Comparison of ENCODE assay signal across 1 cellular context in the genomic region with DNA sequence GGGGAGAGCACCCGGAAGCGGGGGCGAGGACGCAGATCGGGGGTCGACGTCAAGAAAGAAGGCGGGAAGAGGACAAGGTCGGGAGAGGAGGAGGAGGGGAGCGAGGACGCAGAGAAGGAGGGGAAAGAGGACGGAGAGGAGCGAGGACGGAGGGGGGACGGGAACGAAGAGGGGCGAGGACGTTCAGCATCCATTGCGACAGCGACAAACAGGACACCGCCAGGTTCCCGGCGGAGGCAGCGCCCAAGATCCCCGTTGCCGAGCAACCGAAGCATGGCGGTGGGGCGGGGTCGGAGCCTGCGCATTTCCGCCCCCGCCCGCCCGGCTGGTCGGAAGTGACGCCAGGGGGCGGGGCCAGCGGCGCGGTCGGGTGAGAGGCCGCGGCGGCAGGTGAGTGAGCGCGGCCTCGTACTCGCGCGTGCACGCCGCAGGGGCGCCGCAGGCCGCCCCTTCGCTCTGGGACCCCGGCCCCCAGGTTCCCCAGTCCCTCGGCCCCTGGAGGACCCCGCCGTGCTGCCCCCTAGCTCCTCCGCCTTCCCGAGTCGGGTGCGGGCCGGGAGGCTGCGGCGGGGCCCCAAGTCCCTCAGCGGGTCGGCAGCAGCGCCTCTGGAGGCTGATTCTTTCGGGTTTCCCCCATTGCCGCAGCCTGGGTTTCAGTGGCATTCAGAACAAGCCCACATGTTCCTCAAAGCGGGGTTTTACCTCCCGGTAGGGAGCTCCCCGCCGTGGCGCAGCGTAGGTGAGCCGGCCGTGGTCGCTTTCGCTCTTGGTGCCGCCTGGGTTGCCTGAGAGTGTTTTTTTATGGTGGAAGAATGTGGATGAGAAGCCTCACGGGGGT.
A peak's percentile ranks its signal among the peaks of the same experiment; 100 is the strongest.
TF ChIP-seq lines count a peak whose summit lies in the region.

A gene with protein sequence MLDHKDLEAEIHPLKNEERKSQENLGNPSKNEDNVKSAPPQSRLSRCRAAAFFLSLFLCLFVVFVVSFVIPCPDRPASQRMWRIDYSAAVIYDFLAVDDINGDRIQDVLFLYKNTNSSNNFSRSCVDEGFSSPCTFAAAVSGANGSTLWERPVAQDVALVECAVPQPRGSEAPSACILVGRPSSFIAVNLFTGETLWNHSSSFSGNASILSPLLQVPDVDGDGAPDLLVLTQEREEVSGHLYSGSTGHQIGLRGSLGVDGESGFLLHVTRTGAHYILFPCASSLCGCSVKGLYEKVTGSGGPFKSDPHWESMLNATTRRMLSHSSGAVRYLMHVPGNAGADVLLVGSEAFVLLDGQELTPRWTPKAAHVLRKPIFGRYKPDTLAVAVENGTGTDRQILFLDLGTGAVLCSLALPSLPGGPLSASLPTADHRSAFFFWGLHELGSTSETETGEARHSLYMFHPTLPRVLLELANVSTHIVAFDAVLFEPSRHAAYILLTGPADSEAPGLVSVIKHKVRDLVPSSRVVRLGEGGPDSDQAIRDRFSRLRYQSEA (plus strand): TSS at position 354 of the 838 bp plus-strand sequence. CDS start 19,593 bp downstream, outside the sequence.

TF ChIP-seq in K562, 482 proteins besides CTCF, POLR2A, EP300 and RAD21 (continued from another document and continues in another):
- TF ChIP-seq, protein P1, sequence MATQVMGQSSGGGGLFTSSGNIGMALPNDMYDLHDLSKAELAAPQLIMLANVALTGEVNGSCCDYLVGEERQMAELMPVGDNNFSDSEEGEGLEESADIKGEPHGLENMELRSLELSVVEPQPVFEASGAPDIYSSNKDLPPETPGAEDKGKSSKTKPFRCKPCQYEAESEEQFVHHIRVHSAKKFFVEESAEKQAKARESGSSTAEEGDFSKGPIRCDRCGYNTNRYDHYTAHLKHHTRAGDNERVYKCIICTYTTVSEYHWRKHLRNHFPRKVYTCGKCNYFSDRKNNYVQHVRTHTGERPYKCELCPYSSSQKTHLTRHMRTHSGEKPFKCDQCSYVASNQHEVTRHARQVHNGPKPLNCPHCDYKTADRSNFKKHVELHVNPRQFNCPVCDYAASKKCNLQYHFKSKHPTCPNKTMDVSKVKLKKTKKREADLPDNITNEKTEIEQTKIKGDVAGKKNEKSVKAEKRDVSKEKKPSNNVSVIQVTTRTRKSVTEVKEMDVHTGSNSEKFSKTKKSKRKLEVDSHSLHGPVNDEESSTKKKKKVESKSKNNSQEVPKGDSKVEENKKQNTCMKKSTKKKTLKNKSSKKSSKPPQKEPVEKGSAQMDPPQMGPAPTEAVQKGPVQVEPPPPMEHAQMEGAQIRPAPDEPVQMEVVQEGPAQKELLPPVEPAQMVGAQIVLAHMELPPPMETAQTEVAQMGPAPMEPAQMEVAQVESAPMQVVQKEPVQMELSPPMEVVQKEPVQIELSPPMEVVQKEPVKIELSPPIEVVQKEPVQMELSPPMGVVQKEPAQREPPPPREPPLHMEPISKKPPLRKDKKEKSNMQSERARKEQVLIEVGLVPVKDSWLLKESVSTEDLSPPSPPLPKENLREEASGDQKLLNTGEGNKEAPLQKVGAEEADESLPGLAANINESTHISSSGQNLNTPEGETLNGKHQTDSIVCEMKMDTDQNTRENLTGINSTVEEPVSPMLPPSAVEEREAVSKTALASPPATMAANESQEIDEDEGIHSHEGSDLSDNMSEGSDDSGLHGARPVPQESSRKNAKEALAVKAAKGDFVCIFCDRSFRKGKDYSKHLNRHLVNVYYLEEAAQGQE (CRISPR knock-in tag; IDR thresholded peaks at IDR 0.05; ENCODE audit: low read depth), result no peak
- TF ChIP-seq ETS2 (tag; IDR thresholded peaks at IDR 0.05; ENCODE audit: borderline replicate concordance, poor library complexity, severe bottlenecking) (no peak), ZBTB17 (CRISPR knock-in tag; IDR thresholded peaks at IDR 0.05) (no peak), HDAC1 (IDR thresholded peaks at IDR 0.05) (peak; percentile 39 to 97; a peak in 3 of 4 replicates), SLC30A9 (CRISPR knock-in tag; IDR thresholded peaks at IDR 0.05) (no peak), KLF10 (CRISPR knock-in tag; IDR thresholded peaks at IDR 0.05) (no peak), XRCC3 (IDR thresholded peaks at IDR 0.05) (no peak), ZNF384 (IDR thresholded peaks at IDR 0.05; ENCODE audit: low read depth, low read length) (no peak), GTF2E2 (tag; IDR thresholded peaks at IDR 0.05) (peak; percentile 38; the same call in 1 of the 2 replicates), FOXP1 (CRISPR knock-in tag; IDR thresholded peaks at IDR 0.05) (peak; percentile 67; the same call in 1 of the 2 replicates), SREBF2 (CRISPR knock-in tag; IDR thresholded peaks at IDR 0.05) (no peak), CBFB (CRISPR knock-in tag; IDR thresholded peaks at IDR 0.05) (no peak), ZBTB8A (IDR thresholded peaks at IDR 0.05; ENCODE audit: partially characterized antibody) (no peak), FOXK1 (CRISPR knock-in tag; IDR thresholded peaks at IDR 0.05; ENCODE audit: borderline replicate concordance) (no peak), MTA2 (IDR thresholded peaks at IDR 0.05; ENCODE audit: low read depth) (no peak), OTX1 (CRISPR knock-in tag; IDR thresholded peaks at IDR 0.05) (peak; percentile 17; the same call in 1 of the 2 replicates), ZNF12 (CRISPR knock-in tag; IDR thresholded peaks at IDR 0.05) (peak; percentile 23; the same call in 1 of the 2 replicates), POLR2AphosphoS2 (IDR thresholded peaks at IDR 0.05; ENCODE audit: low read length) (no peak), STAT5B (CRISPR knock-in tag; IDR thresholded peaks at IDR 0.05) (no peak), CXXC5 (CRISPR knock-in tag; IDR thresholded peaks at IDR 0.05) (peak; percentile 87), ZBTB1 (CRISPR knock-in tag; IDR thresholded peaks at IDR 0.05; ENCODE audit: borderline replicate concordance, low read depth) (no peak), TOE1 (IDR thresholded peaks at IDR 0.05; ENCODE audit: borderline replicate concordance) (peak; percentile 49; the same call in 1 of the 2 replicates), TOE1 (CRISPR knock-in tag; IDR thresholded peaks at IDR 0.05; ENCODE audit: borderline replicate concordance, low read depth) (no peak), STAT5A (IDR thresholded peaks at IDR 0.05; ENCODE audit: borderline replicate concordance, low read length) (no peak), SMARCE1 (IDR thresholded peaks at IDR 0.05) (peak; percentile 54; the same call in 1 of the 2 replicates), CEBPG (CRISPR knock-in tag; IDR thresholded peaks at IDR 0.05) (peak; percentile 76), CEBPG (tag; conservative IDR thresholded peaks at IDR 0.05 in 1 of 2, IDR thresholded peaks at IDR 0.05 in 1 of 2) (peak; percentile 47 to 66), FIP1L1 (IDR thresholded peaks at IDR 0.05; ENCODE audit: low read depth, low read length, poor library complexity, severe bottlenecking) (peak; percentile 48)
- TF ChIP-seq, protein P2, sequence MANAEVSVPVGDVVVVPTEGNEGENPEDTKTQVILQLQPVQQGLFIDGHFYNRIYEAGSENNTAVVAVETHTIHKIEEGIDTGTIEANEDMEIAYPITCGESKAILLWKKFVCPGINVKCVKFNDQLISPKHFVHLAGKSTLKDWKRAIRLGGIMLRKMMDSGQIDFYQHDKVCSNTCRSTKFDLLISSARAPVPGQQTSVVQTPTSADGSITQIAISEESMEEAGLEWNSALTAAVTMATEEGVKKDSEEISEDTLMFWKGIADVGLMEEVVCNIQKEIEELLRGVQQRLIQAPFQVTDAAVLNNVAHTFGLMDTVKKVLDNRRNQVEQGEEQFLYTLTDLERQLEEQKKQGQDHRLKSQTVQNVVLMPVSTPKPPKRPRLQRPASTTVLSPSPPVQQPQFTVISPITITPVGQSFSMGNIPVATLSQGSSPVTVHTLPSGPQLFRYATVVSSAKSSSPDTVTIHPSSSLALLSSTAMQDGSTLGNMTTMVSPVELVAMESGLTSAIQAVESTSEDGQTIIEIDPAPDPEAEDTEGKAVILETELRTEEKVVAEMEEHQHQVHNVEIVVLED (CRISPR knock-in tag; IDR thresholded peaks at IDR 0.05), result no peak
- TF ChIP-seq, protein P3, sequence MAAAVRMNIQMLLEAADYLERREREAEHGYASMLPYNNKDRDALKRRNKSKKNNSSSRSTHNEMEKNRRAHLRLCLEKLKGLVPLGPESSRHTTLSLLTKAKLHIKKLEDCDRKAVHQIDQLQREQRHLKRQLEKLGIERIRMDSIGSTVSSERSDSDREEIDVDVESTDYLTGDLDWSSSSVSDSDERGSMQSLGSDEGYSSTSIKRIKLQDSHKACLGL (CRISPR knock-in tag; IDR thresholded peaks at IDR 0.05; ENCODE audit: borderline replicate concordance, poor library complexity, severe bottlenecking), result no peak
- TF ChIP-seq, protein P4, sequence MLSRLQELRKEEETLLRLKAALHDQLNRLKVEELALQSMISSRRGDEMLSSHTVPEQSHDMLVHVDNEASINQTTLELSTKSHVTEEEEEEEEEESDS (CRISPR knock-in tag; IDR thresholded peaks at IDR 0.05), result no peak
- TF ChIP-seq, protein P5, sequence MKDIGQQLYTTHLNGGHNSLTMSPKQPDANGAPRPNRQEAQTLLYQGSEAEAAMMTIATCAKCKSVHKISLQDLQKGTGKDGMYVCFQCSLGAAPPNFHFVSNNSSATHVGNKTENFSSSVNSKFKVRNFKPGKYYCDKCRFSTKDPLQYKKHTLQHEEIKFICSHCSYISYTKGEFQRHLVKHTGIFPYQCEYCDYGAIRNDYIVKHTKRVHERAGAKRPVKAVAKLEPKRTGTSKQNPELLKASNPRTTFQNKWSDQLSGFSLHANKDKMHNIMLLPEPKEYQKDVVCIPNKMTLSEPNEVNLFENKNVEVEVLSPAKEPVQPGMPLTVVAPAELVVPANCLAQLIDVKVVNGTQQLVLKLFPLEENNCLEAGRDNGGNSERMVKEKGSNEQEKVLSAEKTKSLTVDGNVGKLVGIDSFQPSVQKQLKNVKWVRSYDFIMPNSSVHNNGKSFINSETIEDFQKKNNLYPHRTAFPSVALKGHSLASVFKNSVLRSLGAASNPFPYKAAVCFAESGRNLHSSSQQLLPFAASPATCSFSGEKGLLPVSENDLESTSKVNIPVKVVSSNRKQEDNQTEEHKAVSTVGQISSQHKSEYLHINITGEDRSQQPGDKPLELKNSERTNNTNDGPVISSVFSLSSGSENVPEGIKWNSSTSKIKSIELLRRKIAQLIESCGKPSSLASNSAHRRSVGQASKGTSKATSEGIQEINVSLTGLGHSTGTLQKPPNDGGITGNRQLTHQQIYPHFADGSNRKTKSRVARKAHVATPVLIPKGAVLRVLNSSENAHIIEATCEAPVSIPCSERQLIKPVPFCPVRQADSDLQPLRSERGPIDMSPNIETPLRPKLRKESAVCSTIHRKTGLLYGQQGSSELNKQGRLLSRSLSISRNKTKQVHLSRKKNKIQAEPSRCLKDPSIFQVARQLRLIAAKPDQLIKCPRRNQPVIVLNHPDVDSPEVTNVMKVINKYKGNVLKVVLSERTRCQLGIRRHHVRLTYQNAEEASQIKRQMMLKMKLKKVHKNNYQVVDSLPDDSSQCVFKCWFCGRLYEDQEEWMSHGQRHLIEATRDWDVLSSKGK (CRISPR knock-in tag; IDR thresholded peaks at IDR 0.05), result no peak
- TF ChIP-seq, protein P6, sequence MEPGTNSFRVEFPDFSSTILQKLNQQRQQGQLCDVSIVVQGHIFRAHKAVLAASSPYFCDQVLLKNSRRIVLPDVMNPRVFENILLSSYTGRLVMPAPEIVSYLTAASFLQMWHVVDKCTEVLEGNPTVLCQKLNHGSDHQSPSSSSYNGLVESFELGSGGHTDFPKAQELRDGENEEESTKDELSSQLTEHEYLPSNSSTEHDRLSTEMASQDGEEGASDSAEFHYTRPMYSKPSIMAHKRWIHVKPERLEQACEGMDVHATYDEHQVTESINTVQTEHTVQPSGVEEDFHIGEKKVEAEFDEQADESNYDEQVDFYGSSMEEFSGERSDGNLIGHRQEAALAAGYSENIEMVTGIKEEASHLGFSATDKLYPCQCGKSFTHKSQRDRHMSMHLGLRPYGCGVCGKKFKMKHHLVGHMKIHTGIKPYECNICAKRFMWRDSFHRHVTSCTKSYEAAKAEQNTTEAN (CRISPR knock-in tag; IDR thresholded peaks at IDR 0.05), result no peak; the same call in 1 of the 2 replicates
- TF ChIP-seq, protein P7, sequence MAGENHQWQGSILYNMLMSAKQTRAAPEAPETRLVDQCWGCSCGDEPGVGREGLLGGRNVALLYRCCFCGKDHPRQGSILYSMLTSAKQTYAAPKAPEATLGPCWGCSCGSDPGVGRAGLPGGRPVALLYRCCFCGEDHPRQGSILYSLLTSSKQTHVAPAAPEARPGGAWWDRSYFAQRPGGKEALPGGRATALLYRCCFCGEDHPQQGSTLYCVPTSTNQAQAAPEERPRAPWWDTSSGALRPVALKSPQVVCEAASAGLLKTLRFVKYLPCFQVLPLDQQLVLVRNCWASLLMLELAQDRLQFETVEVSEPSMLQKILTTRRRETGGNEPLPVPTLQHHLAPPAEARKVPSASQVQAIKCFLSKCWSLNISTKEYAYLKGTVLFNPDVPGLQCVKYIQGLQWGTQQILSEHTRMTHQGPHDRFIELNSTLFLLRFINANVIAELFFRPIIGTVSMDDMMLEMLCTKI (IDR thresholded peaks at IDR 0.05; ENCODE audit: partially characterized antibody), result no peak
- TF ChIP-seq, protein P8, sequence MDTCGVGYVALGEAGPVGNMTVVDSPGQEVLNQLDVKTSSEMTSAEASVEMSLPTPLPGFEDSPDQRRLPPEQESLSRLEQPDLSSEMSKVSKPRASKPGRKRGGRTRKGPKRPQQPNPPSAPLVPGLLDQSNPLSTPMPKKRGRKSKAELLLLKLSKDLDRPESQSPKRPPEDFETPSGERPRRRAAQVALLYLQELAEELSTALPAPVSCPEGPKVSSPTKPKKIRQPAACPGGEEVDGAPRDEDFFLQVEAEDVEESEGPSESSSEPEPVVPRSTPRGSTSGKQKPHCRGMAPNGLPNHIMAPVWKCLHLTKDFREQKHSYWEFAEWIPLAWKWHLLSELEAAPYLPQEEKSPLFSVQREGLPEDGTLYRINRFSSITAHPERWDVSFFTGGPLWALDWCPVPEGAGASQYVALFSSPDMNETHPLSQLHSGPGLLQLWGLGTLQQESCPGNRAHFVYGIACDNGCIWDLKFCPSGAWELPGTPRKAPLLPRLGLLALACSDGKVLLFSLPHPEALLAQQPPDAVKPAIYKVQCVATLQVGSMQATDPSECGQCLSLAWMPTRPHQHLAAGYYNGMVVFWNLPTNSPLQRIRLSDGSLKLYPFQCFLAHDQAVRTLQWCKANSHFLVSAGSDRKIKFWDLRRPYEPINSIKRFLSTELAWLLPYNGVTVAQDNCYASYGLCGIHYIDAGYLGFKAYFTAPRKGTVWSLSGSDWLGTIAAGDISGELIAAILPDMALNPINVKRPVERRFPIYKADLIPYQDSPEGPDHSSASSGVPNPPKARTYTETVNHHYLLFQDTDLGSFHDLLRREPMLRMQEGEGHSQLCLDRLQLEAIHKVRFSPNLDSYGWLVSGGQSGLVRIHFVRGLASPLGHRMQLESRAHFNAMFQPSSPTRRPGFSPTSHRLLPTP (IDR thresholded peaks at IDR 0.05; ENCODE audit: borderline replicate concordance, extremely low read depth, insufficient read length), result no peak
- TF ChIP-seq, protein P9, sequence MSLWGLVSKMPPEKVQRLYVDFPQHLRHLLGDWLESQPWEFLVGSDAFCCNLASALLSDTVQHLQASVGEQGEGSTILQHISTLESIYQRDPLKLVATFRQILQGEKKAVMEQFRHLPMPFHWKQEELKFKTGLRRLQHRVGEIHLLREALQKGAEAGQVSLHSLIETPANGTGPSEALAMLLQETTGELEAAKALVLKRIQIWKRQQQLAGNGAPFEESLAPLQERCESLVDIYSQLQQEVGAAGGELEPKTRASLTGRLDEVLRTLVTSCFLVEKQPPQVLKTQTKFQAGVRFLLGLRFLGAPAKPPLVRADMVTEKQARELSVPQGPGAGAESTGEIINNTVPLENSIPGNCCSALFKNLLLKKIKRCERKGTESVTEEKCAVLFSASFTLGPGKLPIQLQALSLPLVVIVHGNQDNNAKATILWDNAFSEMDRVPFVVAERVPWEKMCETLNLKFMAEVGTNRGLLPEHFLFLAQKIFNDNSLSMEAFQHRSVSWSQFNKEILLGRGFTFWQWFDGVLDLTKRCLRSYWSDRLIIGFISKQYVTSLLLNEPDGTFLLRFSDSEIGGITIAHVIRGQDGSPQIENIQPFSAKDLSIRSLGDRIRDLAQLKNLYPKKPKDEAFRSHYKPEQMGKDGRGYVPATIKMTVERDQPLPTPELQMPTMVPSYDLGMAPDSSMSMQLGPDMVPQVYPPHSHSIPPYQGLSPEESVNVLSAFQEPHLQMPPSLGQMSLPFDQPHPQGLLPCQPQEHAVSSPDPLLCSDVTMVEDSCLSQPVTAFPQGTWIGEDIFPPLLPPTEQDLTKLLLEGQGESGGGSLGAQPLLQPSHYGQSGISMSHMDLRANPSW (CRISPR knock-in tag; IDR thresholded peaks at IDR 0.05), result no peak
